Comparison of ENCODE assay signal across 20 cellular contexts in genomic region chr1:159957824-159958268, GRCh38. TPM values are rescaled to one million over a fixed set of nuclear protein-coding genes. Genes with fewer than 3 reads are reported as not detected.
DNase-seq lines count a peak whose midpoint lies in the region; ATAC-seq, FAIRE-seq and TF ChIP-seq lines count a peak whose summit lies in the region.
"Had no signal": no experiment of that assay in that cellular context is flagged by ENCODE, and none has a peak within 500 bp of the region (broad histone marks: within the 10 kb centered on the region; RNA-seq: fewer than 3 reads in every experiment).

No MANE protein-coding gene starts in this region.

- CTCF ChIA-PET in HEK293 (lab: Yijun Ruan, JAX) = interaction anchor here (0.6 to 4.8 kb wide), 5 partner anchors 11 to 295 kb away, joined by 3 to 37 read pairs (median 4); no protein-coding TSS in a partner anchor

- H3K27me3 ChIP-seq in body of pancreas (no peaks in the 10 kb centered on the region), pancreas (no peaks in the 10 kb centered on the region)
- H3K27me3 ChIP-seq: Peyer's patch, uterus had no signal

- H3K27ac ChIP-seq in HEK293 (ENCODE audit: extremely low read depth, low read depth, low read length) = no peak overlapping the region
- H3K27ac ChIP-seq in body of pancreas = peak overlapping the region in 2 of 4 donors; percentile 56 to 60
- peak overlapping the region in 2 of 4 donors; percentile 0 to 16 for H3K27ac ChIP-seq in pancreas
- H3K27ac ChIP-seq: Peyer's patch, uterus had no signal

- H3K4me3 ChIP-seq in HEK293 (ENCODE audit: low read depth, low read length) (no peak overlapping the region), body of pancreas (no peak overlapping the region), pancreas (no peak overlapping the region)
- H3K4me3 ChIP-seq: Peyer's patch, uterus had no signal

- DNase-seq in NCI-H345 treated with DMSO at 0.1 percent for 48 hours (lab: John Stamatoyannopoulos, UW; ENCODE audit: unreplicated experiment) = peak; percentile 14
- DNase-seq in body of pancreas = peak; percentile 42 to 78 (median 56)
- DNase-seq in pancreas = peak in 4 of 6 donors; percentile 42 to 71 (median 48)
- DNase-seq in activated CD8-positive, alpha-beta memory T cell treated with anti-CD3 and anti-CD28 coated beads for 24 hours = no peak
- no peak for DNase-seq in nucleus accumbens (lab: John Stamatoyannopoulos, UW)
- DNase-seq: activated CD4-positive, alpha-beta T cell treated with anti-CD3 and anti-CD28 coated beads, Interleukin-2, amount 10 ng/mL, durations not matched to agents 24 days and 14 days; activated CD8-positive, alpha-beta memory T cell treated with anti-CD3 and anti-CD28 coated beads, Interleukin-2, amount 50 U/mL, for 48 hours; activated naive CD4-positive, alpha-beta T cell; Caco-2; effector memory CD8-positive, alpha-beta T cell; naive B cell; NCI-H526; Peyer's patch; stimulated activated CD4-positive, alpha-beta T cell treated with anti-CD3 and anti-CD28 coated beads, Interleukin-4, amount 100 ng/mL, for 24 hours; uterus had no signal

- H3K9me3 ChIP-seq in HEK293 (ENCODE audit: control insufficient read depth, insufficient read depth, low read depth, low read length) = no peaks in the 10 kb centered on the region
- H3K9me3 ChIP-seq in body of pancreas = no peaks in the 10 kb centered on the region
- no peaks in the 10 kb centered on the region for H3K9me3 ChIP-seq in pancreas
- H3K9me3 ChIP-seq: Caco-2, Peyer's patch, uterus had no signal

- no peak for FAIRE-seq in pancreas (lab: Jason Lieb, UNC)

- POLR2A ChIA-PET in HEK293 (lab: Yijun Ruan, JAX) = interaction anchor here (1.4 kb wide), 1 partner anchor 12 kb away, joined by 3 read pairs; the partner anchor contains the start of gene IGSF9

- H3K4me1 ChIP-seq in HEK293 (ENCODE audit: control insufficient read depth, insufficient read depth, low read length) (no peaks in the 10 kb centered on the region), body of pancreas (peaks cover 18% of the 10 kb centered on the region), pancreas (peaks cover 7 to 10% (median 7%) of the 10 kb centered on the region in 3 donors)
- H3K4me1 ChIP-seq: uterus had no signal

- ATAC-seq in body of pancreas (peak; percentile 71), pancreas (peak; percentile 69 to 95 (median 78)), GM18873 (IDR thresholded peaks at IDR 0.05; ENCODE audit: low FRiP score, unreplicated experiment) (no peak)
- ATAC-seq: effector memory CD8-positive, alpha-beta T cell had no signal

- H3K36me3 ChIP-seq in HEK293 (ENCODE audit: control insufficient read depth in 2 of 2, insufficient read depth in 1 of 2, low read length in 2 of 2) = no peaks in the 10 kb centered on the region
- H3K36me3 ChIP-seq in body of pancreas (replicated peaks in 1 of 2; ENCODE audit: insufficient read depth in 1 of 2, low read depth in 2 of 2) = no peaks in the 10 kb centered on the region
- no peaks in the 10 kb centered on the region for H3K36me3 ChIP-seq in pancreas
- H3K36me3 ChIP-seq: Peyer's patch, uterus had no signal

- no peak for TF ChIP-seq POLR2A in body of pancreas (IDR thresholded peaks at IDR 0.05)

- intact Hi-C loops in body of pancreas (cut with DNase I) (no loop called here), pancreas (cut with DNase I) (no loop called here)

- TF ChIP-seq CTCF in HEK293 (tag by site-specific recombination; IDR thresholded peaks at IDR 0.05) = no peak
- TF ChIP-seq CTCF in body of pancreas (IDR thresholded peaks at IDR 0.05) = peak in 2 of 7 experiments; percentile 5 to 9
- no peak for TF ChIP-seq CTCF in pancreas (IDR thresholded peaks at IDR 0.05)

- WGBS in body of pancreas, 2 donors = 4 to 14% methylated on average over 5 to 9 of the region's 9 CpGs
- 5 to 9% methylated on average over 9 of the region's 9 CpGs for WGBS in pancreas, 2 donors

TF ChIP-seq in HEK293, 187 proteins besides CTCF, POLR2A, EP300 and RAD21:
- peak; percentile 99 for TF ChIP-seq ZIC2 (tag by site-specific recombination; IDR thresholded peaks at IDR 0.05)
- TF ChIP-seq ZNF202 (tag by site-specific recombination; IDR thresholded peaks at IDR 0.05; ENCODE audit: borderline replicate concordance) = no peak
- TF ChIP-seq ZNF701 (tag by site-specific recombination; IDR thresholded peaks at IDR 0.05) = no peak
TF ChIP-seq in HEK293: peak in this region for 1.

RNA-seq across cellular contexts. Expression of gene SLAMF9, which starts 3.8 kb away (rescaled TPM):
- total RNA-seq in body of pancreas = not detected
- total RNA-seq in pancreas = not detected
- polyA plus RNA-seq in pancreas = not detected
- total RNA-seq: activated CD4-positive, alpha-beta T cell treated with anti-CD3 and anti-CD28 coated beads, Interleukin-2, amount 10 ng/mL, durations not matched to agents 24 days and 14 days; chondrocyte; HT-29; lung microvascular endothelial cell; Peyer's patch; uterus had no signal

RNA-seq across cellular contexts. Expression of gene IGSF9, which starts 12.4 kb away (rescaled TPM):
- 1 to 10 TPM; 2.3 to 4.9 TPM for total RNA-seq in body of pancreas
- 1 to 10 TPM in 5 of 6 donors, under 1 TPM in 1; 0.83 to 4.3 (median 1.5) TPM for total RNA-seq in pancreas
- 1 to 10 TPM; 3.0 to 5.4 TPM for polyA plus RNA-seq in pancreas
- total RNA-seq: activated CD4-positive, alpha-beta T cell treated with anti-CD3 and anti-CD28 coated beads, Interleukin-2, amount 10 ng/mL, durations not matched to agents 24 days and 14 days; chondrocyte; lung microvascular endothelial cell had no signal

RNA-seq across cellular contexts. Expression of gene TAGLN2, which starts 32.5 kb away (rescaled TPM):
- total RNA-seq in body of pancreas (100 to 1,000 TPM in 1 of 2 donors, 10 to 100 TPM in 1; 63.0 to 118 TPM), pancreas (100 to 1,000 TPM in 4 of 6 donors, 10 to 100 TPM in 2; 93.2 to 242 (median 117) TPM)
- polyA plus RNA-seq in pancreas = 100 to 1,000 TPM; 198 to 200 TPM

RNA-seq across cellular contexts. Expression of gene CFAP45, which starts 57.9 kb away (rescaled TPM):
- total RNA-seq in body of pancreas (not detected), pancreas (under 1 TPM in 4 of 6 donors, not detected in 2; 0.16 to 0.54 (median 0.31) TPM)
- polyA plus RNA-seq in pancreas = 1 to 10 TPM in 1 of 2 donors, under 1 TPM in 1; 0.80 to 1.5 TPM
- total RNA-seq: HT-29 had no signal

Comparison
In these comparisons a context has a peak if more than half of its experiments do, and no peak if none do; other contexts are left out.
1. DNase-seq: peak in NCI-H345 treated with DMSO at 0.1 percent for 48 hours (single experiment), body of pancreas (4 of 4) and pancreas (4 of 6); none in activated CD8-positive, alpha-beta memory T cell treated with anti-CD3 and anti-CD28 coated beads for 24 hours (single experiment) and nucleus accumbens (0 of 56).